Comparison of ENCODE assay signal across 8 cellular contexts in the genomic region with DNA sequence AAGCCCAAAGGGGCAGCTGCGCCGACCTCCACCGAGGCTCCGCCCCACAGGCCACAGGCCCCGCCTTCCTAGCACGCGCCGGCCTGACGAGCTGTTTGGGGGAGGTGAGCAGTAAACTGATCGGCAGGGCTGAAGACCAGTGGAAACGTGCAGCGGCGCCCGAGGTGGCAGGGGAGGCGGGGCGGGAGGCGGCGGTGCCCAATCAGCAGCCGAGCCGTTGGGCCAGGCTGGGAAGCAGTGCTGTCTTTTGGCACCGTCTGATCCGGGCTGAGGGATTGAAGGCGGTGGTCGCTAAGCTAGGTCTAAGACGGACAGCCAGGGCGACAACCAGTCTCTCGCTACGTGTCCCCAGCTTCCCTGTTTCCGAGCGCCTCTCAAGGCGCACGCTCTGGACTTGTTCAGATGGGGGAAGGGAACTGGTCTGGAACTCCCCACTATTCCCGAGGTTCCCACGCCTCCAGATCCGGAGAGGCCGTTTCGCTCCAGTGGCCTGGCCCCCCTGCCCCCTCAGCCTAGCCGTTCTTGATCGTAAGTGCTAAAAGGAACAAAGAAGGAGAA. TPM values are rescaled to one million over a fixed set of nuclear protein-coding genes. Genes with fewer than 3 reads are reported as not detected.
A peak's percentile ranks its signal among the peaks of the same experiment; 100 is the strongest.
DNase-seq lines count a peak whose midpoint lies in the region; ATAC-seq lines count a peak whose summit lies in the region.

Gene FMN1, minus strand, starts transcription at position 11 of the 558 bp plus-strand sequence. CDS start 39,800 bp downstream, outside the sequence.

- ATAC-seq in GM18520 (IDR thresholded peaks at IDR 0.05; ENCODE audit: unreplicated experiment) (peak; percentile 75), HG03039 (IDR thresholded peaks at IDR 0.05; ENCODE audit: unreplicated experiment) (peak; percentile 98), HG02852 (IDR thresholded peaks at IDR 0.05; ENCODE audit: unreplicated experiment) (no peak)

- DNase-seq in NCI-H226 (peak; percentile 62), dermis blood vessel endothelial cell (peak; percentile 95), left kidney (ENCODE audit: low read depth, low spot score) (peak; percentile 98)
- peak; percentile 91 to 92 for DNase-seq in activated CD4-positive, alpha-beta T cell treated with anti-CD3 and anti-CD28 coated beads, Interleukin-2, amount 50 U/mL, for 48 hours
- DNase-seq in stimulated activated CD4-positive, alpha-beta T cell treated with anti-CD3 and anti-CD28 coated beads, Interleukin-15, amount 100 ng/mL, for 48 hours (ENCODE audit: low read depth in 2 of 2) = peak; percentile 81 to 89

RNA-seq across cellular contexts. Expression of gene FMN1, which starts in this region (rescaled TPM):
- 0.09 and 0.17 TPM in 2 replicates for total RNA-seq in dermis blood vessel endothelial cell

Comparison
In these comparisons a context has a peak if more than half of its experiments do, and no peak if none do; other contexts are left out.
1. Peak in DNase-seq in dermis blood vessel endothelial cell; RNA of the gene not detected or under 1 TPM.